ENCODE assay signal across 13 cellular contexts in the genomic region with DNA sequence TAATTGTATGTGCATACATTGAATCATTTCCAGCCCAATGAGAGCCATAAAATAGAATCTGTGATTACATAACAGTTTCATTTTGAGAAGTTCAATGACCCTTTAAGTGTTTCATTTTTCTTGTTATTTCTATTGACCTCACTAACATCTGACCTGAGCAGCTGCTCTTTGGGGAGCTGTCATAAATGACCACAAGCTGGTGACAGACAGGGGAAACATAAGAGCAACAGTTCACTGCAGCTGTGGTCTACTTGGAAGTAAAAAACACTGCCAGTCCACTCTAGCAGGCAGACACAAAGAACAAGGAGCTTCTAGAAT.
DNase-seq lines count a peak whose midpoint lies in the region; ATAC-seq and TF ChIP-seq lines count a peak whose summit lies in the region.
"Had no signal": no experiment of that assay in that cellular context is flagged by ENCODE, and none has a peak within 500 bp of the region (broad histone marks: within the 10 kb centered on the region; RNA-seq: fewer than 3 reads in every experiment).

No MANE protein-coding gene starts in this region.

- H3K36me3 Mint-ChIP-seq in HFFc6 (ENCODE audit: low read depth), result no peaks in the 10 kb centered on the region
- no peaks in the 10 kb centered on the region for H3K36me3 Mint-ChIP-seq in neural progenitor cell

- H3K27ac ChIP-seq in BLaER1 treated with 17β-estradiol and CSF1 and Interleukin-3, amounts not matched to agents 10 nM and 100 nM, result peak overlapping the region in 2 of 11 experiments; percentile 9 to 16; a peak in 1 of 22 replicates
- no peak overlapping the region for H3K27ac ChIP-seq in neural progenitor cell
- H3K27ac ChIP-seq: body of pancreas, right atrium auricular region, RWPE1 had no signal

- peak overlapping the region in 10 of 11 experiments; percentile 18 to 53 (median 40); a peak in 16 of 22 replicates for H3K4me2 ChIP-seq in BLaER1 treated with 17β-estradiol and CSF1 and Interleukin-3, amounts not matched to agents 10 nM and 100 nM
- no peak overlapping the region for H3K4me2 ChIP-seq in neural progenitor cell

- H3K9me3 Mint-ChIP-seq in HFFc6 (peaks cover 37% of the 10 kb centered on the region), neural progenitor cell (peaks cover 13% of the 10 kb centered on the region)

- DNase-seq in DMS153 treated with DMSO at 0.1 percent for 48 hours (lab: John Stamatoyannopoulos, UW; ENCODE audit: unreplicated experiment) (no peak), HFFc6 (no peak), NCI-H446 treated with DMSO at 0.1 percent for 48 hours (lab: John Stamatoyannopoulos, UW) (no peak), neural progenitor cell (ENCODE audit: low spot score) (no peak)
- DNase-seq: body of pancreas, NCI-H2107 had no signal

- no peaks in the 10 kb centered on the region for H4K20me1 ChIP-seq in BLaER1 treated with 17β-estradiol and CSF1 and Interleukin-3, amounts not matched to agents 10 nM and 100 nM
- no peaks in the 10 kb centered on the region for H4K20me1 ChIP-seq in neural progenitor cell (ENCODE audit: low read depth)

- H3K79me2 ChIP-seq in neural progenitor cell (ENCODE audit: low read depth), result no peaks in the 10 kb centered on the region

- H3K9me3 ChIP-seq in BLaER1 treated with 17β-estradiol and CSF1 and Interleukin-3, amounts not matched to agents 10 nM and 100 nM (replicated peaks in 1 of 11), result peaks cover 0 to 8% (median 0%) of the 10 kb centered on the region in 11 experiments; a peak in 1 of 22 replicates
- no peaks in the 10 kb centered on the region for H3K9me3 ChIP-seq in neural progenitor cell (ENCODE audit: low read depth)
- H3K9me3 ChIP-seq: body of pancreas, right atrium auricular region had no signal

- ATAC-seq in GM19372 (IDR thresholded peaks at IDR 0.05; ENCODE audit: low read depth, unreplicated experiment), result peak; percentile 66
- peak; percentile 87 for ATAC-seq in HG02678 (IDR thresholded peaks at IDR 0.05; ENCODE audit: unreplicated experiment)
- peak; percentile 89 for ATAC-seq in HG03378 (IDR thresholded peaks at IDR 0.05; ENCODE audit: unreplicated experiment)
- ATAC-seq: body of pancreas, K562 had no signal

- H2AFZ ChIP-seq in neural progenitor cell (replicated peaks), result no peak overlapping the region

- TF ChIP-seq CTCF in HFFc6 (IDR thresholded peaks at IDR 0.05) (no peak), neural progenitor cell (IDR thresholded peaks at IDR 0.05) (no peak)

- H3K4me3 Mint-ChIP-seq in HFFc6, result no peak overlapping the region
- no peak overlapping the region for H3K4me3 Mint-ChIP-seq in neural progenitor cell

- no peak overlapping the region for H3K9ac ChIP-seq in BLaER1 treated with 17β-estradiol and CSF1 and Interleukin-3, amounts not matched to agents 10 nM and 100 nM
- no peak overlapping the region for H3K9ac ChIP-seq in neural progenitor cell

- no peaks in the 10 kb centered on the region for H3K36me3 ChIP-seq in BLaER1 treated with 17β-estradiol and CSF1 and Interleukin-3, amounts not matched to agents 10 nM and 100 nM
- no peaks in the 10 kb centered on the region for H3K36me3 ChIP-seq in neural progenitor cell
- H3K36me3 ChIP-seq: right atrium auricular region had no signal

- no peaks in the 10 kb centered on the region for H3F3A ChIP-seq in neural progenitor cell (ENCODE audit: low read depth)

- no peaks in the 10 kb centered on the region for H3K27me3 ChIP-seq in BLaER1 treated with 17β-estradiol and CSF1 and Interleukin-3, amounts not matched to agents 10 nM and 100 nM
- H3K27me3 ChIP-seq in neural progenitor cell, result no peaks in the 10 kb centered on the region
- H3K27me3 ChIP-seq: body of pancreas, right atrium auricular region had no signal

- H3K27me3 Mint-ChIP-seq in HFFc6 (ENCODE audit: insufficient read depth), result peaks cover 3% of the 10 kb centered on the region; the same call in 1 of the 2 replicates
- no peaks in the 10 kb centered on the region for H3K27me3 Mint-ChIP-seq in neural progenitor cell (ENCODE audit: insufficient read depth, low read depth)

- H3K27ac Mint-ChIP-seq in HFFc6, result no peak overlapping the region
- no peak overlapping the region for H3K27ac Mint-ChIP-seq in neural progenitor cell

- peaks cover 12 to 21% (median 16%) of the 10 kb centered on the region in 10 experiments; a peak in 17 of 20 replicates for H3K4me1 ChIP-seq in BLaER1 treated with 17β-estradiol and CSF1 and Interleukin-3, amounts not matched to agents 10 nM and 100 nM
- peaks cover 8% of the 10 kb centered on the region for H3K4me1 ChIP-seq in neural progenitor cell
- H3K4me1 ChIP-seq: body of pancreas, right atrium auricular region had no signal

- no peaks in the 10 kb centered on the region for H3K4me1 Mint-ChIP-seq in HFFc6 (ENCODE audit: low read depth)
- peaks cover 6% of the 10 kb centered on the region for H3K4me1 Mint-ChIP-seq in neural progenitor cell

- H3K4me3 ChIP-seq in BLaER1 treated with 17β-estradiol and CSF1 and Interleukin-3, amounts not matched to agents 10 nM and 100 nM, result no peak overlapping the region
- no peak overlapping the region for H3K4me3 ChIP-seq in neural progenitor cell
- H3K4me3 ChIP-seq: body of pancreas, K562, right atrium auricular region had no signal
